ENCODE assay signal across 1 cellular context in genomic region chr3:9794400-9794799, GRCh38.
TF ChIP-seq lines count a peak whose summit lies in the region.

No MANE protein-coding gene starts in this region.

TF ChIP-seq in HCT116, 20 proteins besides CTCF, POLR2A, EP300 and RAD21 (continued from another document):
- TF ChIP-seq MAX (IDR thresholded peaks at IDR 0.05): no peak
- no peak for TF ChIP-seq ZBTB33 (IDR thresholded peaks at IDR 0.05; ENCODE audit: extremely low read depth, insufficient replicate concordance, low read length)
